Comparison of ENCODE assay signal across 17 cellular contexts in the genomic region with DNA sequence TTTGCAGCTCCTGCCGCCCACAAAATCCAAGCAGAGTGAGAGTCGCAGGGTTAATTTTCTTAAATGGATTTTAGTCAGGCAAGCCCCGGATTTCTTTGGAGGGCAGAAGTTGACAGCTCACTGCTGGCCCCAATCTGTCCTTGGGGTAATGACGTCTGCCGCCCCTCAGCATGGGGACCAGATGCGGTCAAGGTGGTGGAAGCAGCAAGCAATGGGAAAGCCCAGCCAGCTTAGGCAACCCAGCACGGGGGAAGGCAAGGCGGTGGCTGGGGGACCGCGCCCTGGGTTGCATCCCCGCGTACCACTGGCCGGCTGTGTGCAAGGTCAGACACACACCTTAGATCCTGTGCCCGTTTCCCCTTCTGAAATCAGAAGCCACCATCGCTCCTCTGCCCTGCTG.
"Had no signal": no experiment of that assay in that cellular context is flagged by ENCODE, and none has a peak within 500 bp of the region (broad histone marks: within the 10 kb centered on the region; RNA-seq: fewer than 3 reads in every experiment).

No MANE protein-coding gene starts in this region.

- H3K4me1 ChIP-seq: adrenal gland, body of pancreas had no signal

- H3K27me3 ChIP-seq: body of pancreas had no signal

- H3K9me3 ChIP-seq: adrenal gland, body of pancreas had no signal

- H3K4me3 ChIP-seq: adrenal gland, body of pancreas, esophagus muscularis mucosa, tibial artery had no signal

- H3K36me3 ChIP-seq: adrenal gland, esophagus muscularis mucosa, tibial artery had no signal

- H3K27ac ChIP-seq: adrenal gland, body of pancreas, esophagus muscularis mucosa, tibial artery had no signal

- DNase-seq: activated CD4-positive, alpha-beta T cell treated with anti-CD3 and anti-CD28 coated beads for 48 hours; activated CD8-positive, alpha-beta memory T cell treated with anti-CD3 and anti-CD28 coated beads, Interleukin-2, amount 50 U/mL, for 4 hours; activated CD8-positive, alpha-beta T cell treated with anti-CD3 and anti-CD28 coated beads, Interleukin-2, amount 10 ng/mL, durations not matched to agents 7 days and 5 days; activated effector memory CD4-positive, alpha-beta T cell treated with anti-CD3 and anti-CD28 coated beads, Interleukin-2, amount 50 U/mL, for 16 hours; activated T-cell treated with anti-CD3 and anti-CD28 coated beads, Interleukin-2, amount 50 U/mL, for 48 hours; adrenal gland; body of pancreas; cortex of kidney; effector CD4-positive, alpha-beta T cell; glutamatergic neuron; hypothalamus; stimulated activated CD4-positive, alpha-beta T cell treated with anti-CD3 and anti-CD28 coated beads, Interleukin-4, amount 100 ng/mL, for 1 hour; stimulated activated naive CD4-positive, alpha-beta T cell; T-helper 17 cell had no signal

- ATAC-seq: activated CD8-positive, alpha-beta T cell treated with anti-CD3 and anti-CD28 coated beads, Interleukin-2, amount 10 ng/mL, durations not matched to agents 7 days and 5 days; body of pancreas; T-helper 17 cell; WTC11 had no signal
